8 cellular contexts compared by ENCODE assay signal in genomic region chr7:121872831-121873764, GRCh38. TPM values are rescaled to one million over a fixed set of nuclear protein-coding genes. Genes with fewer than 3 reads are reported as not detected.
DNase-seq lines count a peak whose midpoint lies in the region; ATAC-seq, FAIRE-seq and TF ChIP-seq lines count a peak whose summit lies in the region.

Gene PTPRZ1 (plus strand): TSS chr7:121873161. CDS start chr7:121873500, 339 bp downstream.

- no peak within 1 kb of the TSS for H3K27ac Mint-ChIP-seq in T-helper 2 cell treated with Interferon-gamma antibody and Interleukin-4, amounts not matched to agents 5 μg/mL and 100 μg/mL, for 36 hours

- no peak for FAIRE-seq in frontal cortex (lab: Jason Lieb, UNC)

- H3K36me3 ChIP-seq in HAP-1 (replicated peaks) (no peaks in the 10 kb centered on the region), neuron (ENCODE audit: insufficient read depth, low read length) (peaks cover 11% of the 10 kb centered on the region)

- H3K4me3 ChIP-seq in AG09309 (ENCODE audit: control insufficient read depth, low read depth, low read length) (peak within 1 kb of the TSS; percentile 45), HAP-1 (peak within 1 kb of the TSS; percentile 25), neuron (ENCODE audit: low read length) (peak within 1 kb of the TSS; percentile 100)

- TF ChIP-seq CTCF in AG09309 (IDR thresholded peaks at IDR 0.05; ENCODE audit: control insufficient read depth, insufficient read depth, low read depth, low read length, missing control alignments): no peak

- H3K4me3 Mint-ChIP-seq in T-helper 2 cell treated with Interferon-gamma antibody and Interleukin-4, amounts not matched to agents 5 μg/mL and 100 μg/mL, for 36 hours: peak within 1 kb of the TSS; percentile 52

- no peaks in the 10 kb centered on the region for H3K9me3 Mint-ChIP-seq in T-helper 2 cell treated with Interferon-gamma antibody and Interleukin-4, amounts not matched to agents 5 μg/mL and 100 μg/mL, for 36 hours

- peaks cover 45% of the 10 kb centered on the region for H3K27me3 Mint-ChIP-seq in T-helper 2 cell treated with Interferon-gamma antibody and Interleukin-4, amounts not matched to agents 5 μg/mL and 100 μg/mL, for 36 hours (ENCODE audit: low read depth)

- no peak for ATAC-seq in HG02588 (IDR thresholded peaks at IDR 0.05; ENCODE audit: unreplicated experiment)

- H3K36me3 Mint-ChIP-seq in T-helper 2 cell treated with Interferon-gamma antibody and Interleukin-4, amounts not matched to agents 5 μg/mL and 100 μg/mL, for 36 hours (ENCODE audit: low read depth): no peaks in the 10 kb centered on the region

- DNase-seq in AG09309 (ENCODE audit: low read depth) (no peak), HAP-1 (ENCODE audit: low spot score in 2 of 2) (peak in 1 of 2 experiments; percentile 46), frontal cortex (ENCODE audit: low spot score in 2 of 2) (peak; percentile 35 to 44), NCI-H446 treated with DMSO at 0.1 percent for 48 hours (lab: John Stamatoyannopoulos, UW) (no peak)
- DNase-seq in T-helper 2 cell treated with Interferon-gamma antibody and Interleukin-4, amounts not matched to agents 5 μg/mL and 100 μg/mL, for 36 hours (ENCODE audit: low spot score): no peak
- no peak for DNase-seq in activated CD4-positive, CD25-positive, alpha-beta regulatory T cell treated with anti-CD3 and anti-CD28 coated beads, Interleukin-2, amount 50 U/mL, for 72 hours

- H3K27me3 ChIP-seq in HAP-1 (ENCODE audit: low read depth) (peaks cover 53% of the 10 kb centered on the region), neuron (ENCODE audit: insufficient read depth, low read length) (no peaks in the 10 kb centered on the region)

- H2AFZ ChIP-seq in neuron (ENCODE audit: low read depth, low read length): peak within 1 kb of the TSS; percentile 81

- H3K4me1 Mint-ChIP-seq in T-helper 2 cell treated with Interferon-gamma antibody and Interleukin-4, amounts not matched to agents 5 μg/mL and 100 μg/mL, for 36 hours (ENCODE audit: low read depth): peaks cover 3% of the 10 kb centered on the region

- in situ Hi-C loops in HAP-1 (cut with MboI; ENCODE audit: low sequenced_read_pairs): no loop called here

- no peaks in the 10 kb centered on the region for H3K4me1 ChIP-seq in HAP-1
- H3K4me1 ChIP-seq in neuron (ENCODE audit: insufficient read depth, low read length): peaks cover 8% of the 10 kb centered on the region

- H3K9me3 ChIP-seq in HAP-1: no peaks in the 10 kb centered on the region
- H3K9me3 ChIP-seq in neuron (ENCODE audit: low read length): peaks cover 9% of the 10 kb centered on the region

RNA-seq across cellular contexts. Expression of gene PTPRZ1, which starts in this region (rescaled TPM):
- total RNA-seq in frontal cortex: 138 TPM

Comparison
In these comparisons a context has a peak if more than half of its experiments do, and no peak if none do; other contexts are left out.
1. DNase-seq: peak in frontal cortex (2 of 2); none in AG09309 (single experiment), T-helper 2 cell treated with Interferon-gamma antibody and Interleukin-4, amounts not matched to agents 5 μg/mL and 100 μg/mL, for 36 hours (single experiment), activated CD4-positive, CD25-positive, alpha-beta regulatory T cell treated with anti-CD3 and anti-CD28 coated beads, Interleukin-2, amount 50 U/mL, for 72 hours (single experiment) and NCI-H446 treated with DMSO at 0.1 percent for 48 hours (single experiment).
2. H3K4me3 ChIP-seq: peak in every context shown above with its lines; median percentile 100 in neuron; 45 in AG09309; 25 in HAP-1.